ENCODE assay signal across 7 cellular contexts in genomic region chr1:202520129-202520856, GRCh38.
DNase-seq lines count a peak whose midpoint lies in the region; ATAC-seq, FAIRE-seq and TF ChIP-seq lines count a peak whose summit lies in the region.
"Not testable (repeated sequence)": the region's sequence is repeated elsewhere in the genome, so short reads cannot be mapped to it uniquely, and the experiment has no call there.

No MANE protein-coding gene starts in this region.

- not testable (repeated sequence) for H3K79me2 ChIP-seq in astrocyte (ENCODE audit: insufficient read depth, low read length)

- ATAC-seq in heart left ventricle (peak; percentile 81 to 88 (median 87)), left lung (peak; percentile 89), omental fat pad (ENCODE audit: low FRiP score) (peak; percentile 47)

- not testable (repeated sequence) for H2AFZ ChIP-seq in astrocyte (ENCODE audit: low read depth, low read length)

- not testable (repeated sequence) for DNase-seq in HTR-8/SVneo (ENCODE audit: insufficient read length, low spot score); coronary artery (ENCODE audit: low spot score); heart left ventricle; left lung; omental fat pad (ENCODE audit: low spot score)
- peak; percentile 39 for DNase-seq in astrocyte (ENCODE audit: low read depth)

- not testable (repeated sequence) for H3K27ac ChIP-seq in astrocyte (ENCODE audit: low read depth, low read length)
- H3K27ac ChIP-seq in coronary artery (peak overlapping the region; percentile 50 to 73), heart left ventricle (peak overlapping the region in 10 of 12 donors; percentile 29 to 80 (median 73)), left lung (peak overlapping the region; percentile 33 to 50), stomach smooth muscle (ENCODE audit: low read length) (peak overlapping the region; percentile 61)

- TF ChIP-seq CTCF in astrocyte (IDR thresholded peaks at IDR 0.05; ENCODE audit: insufficient read depth, low read depth, low read length); coronary artery (IDR thresholded peaks at IDR 0.05); heart left ventricle (IDR thresholded peaks at IDR 0.05); left lung (IDR thresholded peaks at IDR 0.05); omental fat pad (IDR thresholded peaks at IDR 0.05): not testable (repeated sequence)

- H3K4me3 ChIP-seq in astrocyte (ENCODE audit: insufficient read depth, low read depth, low read length); coronary artery; heart left ventricle; left lung; stomach smooth muscle (ENCODE audit: low read length in 2 of 2): not testable (repeated sequence)

- H3K4me2 ChIP-seq in astrocyte (ENCODE audit: low read length): not testable (repeated sequence)

- TF ChIP-seq POLR2A in heart left ventricle (IDR thresholded peaks at IDR 0.05): not testable (repeated sequence)

- intact Hi-C loops in heart left ventricle (cut with DNase I); left lung (cut with DNase I): not testable (repeated sequence)

- H4K20me1 ChIP-seq in astrocyte (ENCODE audit: insufficient read depth, low read length): not testable (repeated sequence)

- FAIRE-seq in HTR-8/SVneo (lab: Jason Lieb, UNC): peak; percentile 69
- not testable (repeated sequence) for FAIRE-seq in astrocyte (lab: Jason Lieb, UNC)

- not testable (repeated sequence) for H3K4me3 Mint-ChIP-seq in astrocyte (ENCODE audit: unreplicated experiment)

- H3K9me3 Mint-ChIP-seq in astrocyte (ENCODE audit: unreplicated experiment): not testable (repeated sequence)

- not testable (repeated sequence) for H3K4me1 ChIP-seq in astrocyte (ENCODE audit: insufficient read depth, low read length)
- peaks cover 0 to 51% (median 20%) of the 10 kb centered on the region in 12 donors for H3K4me1 ChIP-seq in heart left ventricle
- H3K4me1 ChIP-seq in left lung: peaks cover 4 to 14% of the 10 kb centered on the region in 2 donors
- H3K4me1 ChIP-seq in stomach smooth muscle (ENCODE audit: control insufficient read depth, insufficient read depth, low read length): peaks cover 15% of the 10 kb centered on the region

- H3K9ac ChIP-seq in astrocyte (ENCODE audit: low read length): not testable (repeated sequence)
- H3K9ac ChIP-seq in stomach smooth muscle (ENCODE audit: low read length in 2 of 2): peak overlapping the region in 1 of 2 donors; percentile 41

- not testable (repeated sequence) for H3K27me3 ChIP-seq in astrocyte (ENCODE audit: insufficient read depth, low read length); heart left ventricle; left lung; stomach smooth muscle (ENCODE audit: control insufficient read depth in 1 of 2, insufficient read depth in 2 of 2, low read length in 2 of 2)

- H3K36me3 ChIP-seq in astrocyte (ENCODE audit: insufficient read depth, low read length); left lung; stomach smooth muscle (ENCODE audit: control insufficient read depth in 2 of 2, insufficient read depth in 2 of 2, low read length in 2 of 2): not testable (repeated sequence)
- H3K36me3 ChIP-seq in heart left ventricle: peaks cover 0 to 15% (median 0%) of the 10 kb centered on the region in 9 donors

- H3K9me3 ChIP-seq in astrocyte (ENCODE audit: insufficient read depth, low read depth, low read length); heart left ventricle; left lung; stomach smooth muscle (ENCODE audit: control insufficient read depth in 2 of 2, low read length in 2 of 2): not testable (repeated sequence)

- H3K27ac Mint-ChIP-seq in astrocyte (ENCODE audit: unreplicated experiment): peak overlapping the region; percentile 43

- H3K27me3 Mint-ChIP-seq in astrocyte (ENCODE audit: low read depth, unreplicated experiment): not testable (repeated sequence)

- peaks cover 12% of the 10 kb centered on the region for H3K4me1 Mint-ChIP-seq in astrocyte (ENCODE audit: low read depth, unreplicated experiment)

- not testable (repeated sequence) for H3K36me3 Mint-ChIP-seq in astrocyte (ENCODE audit: low read depth, unreplicated experiment)
